ENCODE assay signal across 9 cellular contexts in genomic region chr7:26667514-26668133, GRCh38.
A peak's percentile ranks its signal among the peaks of the same experiment; 100 is the strongest.
DNase-seq lines count a peak whose midpoint lies in the region; ATAC-seq, FAIRE-seq and TF ChIP-seq lines count a peak whose summit lies in the region.
"Had no signal": no experiment of that assay in that cellular context is flagged by ENCODE, and none has a peak within 500 bp of the region (broad histone marks: within the 10 kb centered on the region; RNA-seq: fewer than 3 reads in every experiment).

No MANE protein-coding gene starts in this region.

- FAIRE-seq in GM12892 (lab: Jason Lieb, UNC) (peak; percentile 84), RCC 7860 (lab: Jason Lieb, UNC) (peak; percentile 95)

- peak; percentile 82 for ATAC-seq in foreskin keratinocyte
- ATAC-seq in omental fat pad (ENCODE audit: low FRiP score) = peak; percentile 87

- H3K4me1 ChIP-seq in foreskin keratinocyte (no peaks in the 10 kb centered on the region), vagina (no peaks in the 10 kb centered on the region)

- H3K9me3 ChIP-seq in MG63 = no peaks in the 10 kb centered on the region
- H3K9me3 ChIP-seq in vagina = no peaks in the 10 kb centered on the region
- H3K9me3 ChIP-seq: neutrophil had no signal

- intact Hi-C loops in vagina (cut with DNase I) = loop anchor here (2.0 kb wide), 1 partner anchor 291 kb away; no protein-coding TSS in a partner anchor

- no peak for TF ChIP-seq POLR2A in GM12892 (IDR thresholded peaks at IDR 0.05; ENCODE audit: low read depth, low read length)
- TF ChIP-seq POLR2A in vagina (IDR thresholded peaks at IDR 0.05) = no peak

- TF ChIP-seq CTCF in foreskin keratinocyte (conservative IDR thresholded peaks at IDR 0.05) (peak; percentile 99), omental fat pad (IDR thresholded peaks at IDR 0.05) (peak in 1 of 3 donors; percentile 39), vagina (IDR thresholded peaks at IDR 0.05) (peak; percentile 21 to 65 (median 61))

- H3K27ac ChIP-seq in foreskin keratinocyte = no peak overlapping the region
- H3K27ac ChIP-seq in vagina = no peak overlapping the region

- H3K27me3 ChIP-seq in MG63 (no peaks in the 10 kb centered on the region), foreskin keratinocyte (no peaks in the 10 kb centered on the region), vagina (no peaks in the 10 kb centered on the region)
- H3K27me3 ChIP-seq: neutrophil had no signal

- DNase-seq in A172 (ENCODE audit: low spot score) = peak; percentile 97
- no peak for DNase-seq in GM12892 (ENCODE audit: insufficient read length)
- DNase-seq in MG63 = peak; percentile 75
- peak; percentile 90 for DNase-seq in RCC 7860 (ENCODE audit: low spot score)
- peak; percentile 4 for DNase-seq in activated gamma-delta T cell treated with anti-CD3 and anti-CD28 coated beads, Interleukin-2, amount 50 U/mL, for 16 hours (ENCODE audit: low read depth)
- DNase-seq in foreskin keratinocyte = peak; percentile 64 to 85
- DNase-seq in omental fat pad (ENCODE audit: low spot score) = no peak
- no peak for DNase-seq in vagina (ENCODE audit: extremely low spot score in 2 of 2)

- H3K36me3 ChIP-seq in MG63 (no peaks in the 10 kb centered on the region), vagina (no peaks in the 10 kb centered on the region)

- H3K4me3 ChIP-seq in MG63 (no peak overlapping the region), vagina (no peak overlapping the region)

Comparison
In these comparisons a context has a peak if more than half of its experiments do, and no peak if none do; other contexts are left out.
1. DNase-seq: peak in A172 (single experiment), MG63 (single experiment), RCC 7860 (single experiment), activated gamma-delta T cell treated with anti-CD3 and anti-CD28 coated beads, Interleukin-2, amount 50 U/mL, for 16 hours (single experiment) and foreskin keratinocyte (2 of 2); none in GM12892 (single experiment), omental fat pad (single experiment) and vagina (0 of 2).